ENCODE assay signal across 19 cellular contexts in genomic region chr7:450741-451140, GRCh38.
A peak's percentile ranks its signal among the peaks of the same experiment; 100 is the strongest.
DNase-seq lines count a peak whose midpoint lies in the region; ATAC-seq, FAIRE-seq and TF ChIP-seq lines count a peak whose summit lies in the region.
"Had no signal": no experiment of that assay in that cellular context is flagged by ENCODE, and none has a peak within 500 bp of the region (broad histone marks: within the 10 kb centered on the region; RNA-seq: fewer than 3 reads in every experiment).

No MANE protein-coding gene starts in this region.

- H3K9me3 ChIP-seq in spleen = no peaks in the 10 kb centered on the region

- peaks cover 6% of the 10 kb centered on the region for H3K27me3 Mint-ChIP-seq in activated CD8-positive, alpha-beta memory T cell treated with anti-CD3 and anti-CD28 coated beads, Interleukin-2, amount 10 ng/mL, durations not matched to agents 7 days and 5 days
- H3K27me3 Mint-ChIP-seq in activated naive CD8-positive, alpha-beta T cell treated with anti-CD3 and anti-CD28 coated beads, Interleukin-2, amount 50 U/mL, for 24 hours = peaks cover 11% of the 10 kb centered on the region

- no peak overlapping the region for H3K4me3 Mint-ChIP-seq in activated CD8-positive, alpha-beta memory T cell treated with anti-CD3 and anti-CD28 coated beads, Interleukin-2, amount 10 ng/mL, durations not matched to agents 7 days and 5 days
- H3K4me3 Mint-ChIP-seq in activated naive CD8-positive, alpha-beta T cell treated with anti-CD3 and anti-CD28 coated beads, Interleukin-2, amount 50 U/mL, for 24 hours = peak overlapping the region; percentile 40
- H3K4me3 Mint-ChIP-seq: neural progenitor cell, type B pancreatic cell had no signal

- whole genome bisulfite sequencing in spleen, 5 donors = 26 to 40% (median 31%) methylated on average over 7 to 10 of the region's 10 CpGs

- no peak for TF ChIP-seq POLR2A in GM12891 (IDR thresholded peaks at IDR 0.05; ENCODE audit: low read depth, low read length)
- TF ChIP-seq POLR2A in spleen (IDR thresholded peaks at IDR 0.05) = no peak

- no peak for ATAC-seq in activated CD8-positive, alpha-beta memory T cell treated with anti-CD3 and anti-CD28 coated beads, Interleukin-2, amount 10 ng/mL, durations not matched to agents 7 days and 5 days
- peak; percentile 16 for ATAC-seq in activated naive CD8-positive, alpha-beta T cell treated with anti-CD3 and anti-CD28 coated beads, Interleukin-2, amount 50 U/mL, for 24 hours
- no peak for ATAC-seq in omental fat pad (ENCODE audit: low FRiP score)

- no peak overlapping the region for H3K27ac Mint-ChIP-seq in activated CD8-positive, alpha-beta memory T cell treated with anti-CD3 and anti-CD28 coated beads, Interleukin-2, amount 10 ng/mL, durations not matched to agents 7 days and 5 days
- no peak overlapping the region for H3K27ac Mint-ChIP-seq in activated naive CD8-positive, alpha-beta T cell treated with anti-CD3 and anti-CD28 coated beads, Interleukin-2, amount 50 U/mL, for 24 hours
- H3K27ac Mint-ChIP-seq: activated T-helper 2 cell treated with anti-CD3 and anti-CD28 coated beads, Interferon-gamma antibody, Interleukin-2, Interleukin-4, amounts not matched to agents 10 μg/mL and 5 μg/mL and 100 μg/mL, durations not matched to agents 14 hours and 24 hours and 36 hours; CD14-positive monocyte; neural progenitor cell; type B pancreatic cell had no signal

- FAIRE-seq in GM12891 (lab: Jason Lieb, UNC) = no peak
- FAIRE-seq: colon, endometrium had no signal

- intact Hi-C loops in spleen (cut with DNase I; ENCODE audit: low total_unique reads) = no loop called here

- H3K36me3 Mint-ChIP-seq in activated CD8-positive, alpha-beta memory T cell treated with anti-CD3 and anti-CD28 coated beads, Interleukin-2, amount 10 ng/mL, durations not matched to agents 7 days and 5 days = no peaks in the 10 kb centered on the region
- no peaks in the 10 kb centered on the region for H3K36me3 Mint-ChIP-seq in activated naive CD8-positive, alpha-beta T cell treated with anti-CD3 and anti-CD28 coated beads, Interleukin-2, amount 50 U/mL, for 24 hours (ENCODE audit: low read depth)
- H3K36me3 Mint-ChIP-seq: CD14-positive monocyte, neural progenitor cell, type B pancreatic cell had no signal

- TF ChIP-seq CTCF in spleen (IDR thresholded peaks at IDR 0.05 in 8 of 11, conservative IDR thresholded peaks at IDR 0.05 in 3 of 11) (no peak), omental fat pad (IDR thresholded peaks at IDR 0.05) (no peak)

- H3K4me1 Mint-ChIP-seq in activated CD8-positive, alpha-beta memory T cell treated with anti-CD3 and anti-CD28 coated beads, Interleukin-2, amount 10 ng/mL, durations not matched to agents 7 days and 5 days = peaks cover 5% of the 10 kb centered on the region
- H3K4me1 Mint-ChIP-seq in activated naive CD8-positive, alpha-beta T cell treated with anti-CD3 and anti-CD28 coated beads, Interleukin-2, amount 50 U/mL, for 24 hours = peaks cover 15% of the 10 kb centered on the region

- H3K36me3 ChIP-seq in spleen = no peaks in the 10 kb centered on the region
- H3K36me3 ChIP-seq: neural progenitor cell had no signal

- CTCF ChIA-PET in activated CD8-positive, alpha-beta memory T cell treated with anti-CD3 and anti-CD28 coated beads, Interleukin-2, amount 10 ng/mL, durations not matched to agents 7 days and 5 days (lab: Charles Lee) = no interaction called here

- H3K4me3 ChIP-seq in spleen = no peak overlapping the region

- no peaks in the 10 kb centered on the region for H3K9me3 Mint-ChIP-seq in activated CD8-positive, alpha-beta memory T cell treated with anti-CD3 and anti-CD28 coated beads, Interleukin-2, amount 10 ng/mL, durations not matched to agents 7 days and 5 days (ENCODE audit: low read depth)
- no peaks in the 10 kb centered on the region for H3K9me3 Mint-ChIP-seq in activated naive CD8-positive, alpha-beta T cell treated with anti-CD3 and anti-CD28 coated beads, Interleukin-2, amount 50 U/mL, for 24 hours
- H3K9me3 Mint-ChIP-seq: activated T-helper 2 cell treated with anti-CD3 and anti-CD28 coated beads, Interferon-gamma antibody, Interleukin-2, Interleukin-4, amounts not matched to agents 10 μg/mL and 5 μg/mL and 100 μg/mL, durations not matched to agents 14 hours and 24 hours and 36 hours; neural progenitor cell; type B pancreatic cell had no signal

- H3K4me1 ChIP-seq in spleen = peaks cover 0 to 39% (median 15%) of the 10 kb centered on the region in 6 donors

- H3K27me3 ChIP-seq in spleen (replicated peaks in 1 of 7) = peaks cover 0 to 57% (median 9%) of the 10 kb centered on the region in 7 donors

- H3K27ac ChIP-seq in spleen = no peak overlapping the region
- H3K27ac ChIP-seq: neural progenitor cell had no signal

- DNase-seq in activated CD8-positive, alpha-beta memory T cell treated with anti-CD3 and anti-CD28 coated beads for 24 hours = peak; percentile 70
- DNase-seq in activated CD8-positive, alpha-beta memory T cell treated with anti-CD3 and anti-CD28 coated beads, Interleukin-2, amount 10 ng/mL, durations not matched to agents 7 days and 5 days = no peak
- DNase-seq in GM12891 (ENCODE audit: insufficient read length, low spot score) (no peak), spleen (peak; percentile 51), omental fat pad (ENCODE audit: low spot score) (no peak), COLO829 (ENCODE audit: low spot score) (no peak)
- DNase-seq in activated naive CD8-positive, alpha-beta T cell treated with anti-CD3 and anti-CD28 coated beads, Interleukin-2, amount 50 U/mL, for 24 hours = no peak
- DNase-seq in stimulated activated CD4-positive, alpha-beta T cell treated with anti-CD3 and anti-CD28 coated beads, Interleukin-12 subunit alpha, Interleukin-12 subunit beta, amount 100 ng/mL, for 4 hours = no peak
- DNase-seq: DMS153; NCI-H1436 treated with DMSO at 0.1 percent for 48 hours; NCI-H748 treated with DMSO at 0.1 percent for 48 hours; stimulated activated naive CD4-positive, alpha-beta T cell; T1000 had no signal

TF ChIP-seq in GM12891, 5 proteins besides CTCF, POLR2A, EP300 and RAD21:
- TF ChIP-seq PAX5 (IDR thresholded peaks at IDR 0.05; ENCODE audit: insufficient read depth, low read length, severe bottlenecking) (no peak), TAF1 (IDR thresholded peaks at IDR 0.05; ENCODE audit: low read depth, low read length) (0 out of 2 replicates have a peak, but pooled peaks have one; percentile 36), POLR2AphosphoS5 (IDR thresholded peaks at IDR 0.05; ENCODE audit: low read depth, low read length) (no peak)

Comparison
In these comparisons a context has a peak if more than half of its experiments do, and no peak if none do; other contexts are left out.
1. DNase-seq: peak in activated CD8-positive, alpha-beta memory T cell treated with anti-CD3 and anti-CD28 coated beads for 24 hours (single experiment) and spleen (single experiment); none in activated CD8-positive, alpha-beta memory T cell treated with anti-CD3 and anti-CD28 coated beads, Interleukin-2, amount 10 ng/mL, durations not matched to agents 7 days and 5 days (single experiment), GM12891 (single experiment), activated naive CD8-positive, alpha-beta T cell treated with anti-CD3 and anti-CD28 coated beads, Interleukin-2, amount 50 U/mL, for 24 hours (single experiment), omental fat pad (single experiment), COLO829 (single experiment) and stimulated activated CD4-positive, alpha-beta T cell treated with anti-CD3 and anti-CD28 coated beads, Interleukin-12 subunit alpha, Interleukin-12 subunit beta, amount 100 ng/mL, for 4 hours (single experiment).